ENCODE assay signal across 1 cellular context in genomic region chr19:52691737-52692136, GRCh38.
TF ChIP-seq lines count a peak whose summit lies in the region.

No MANE protein-coding gene starts in this region.

TF ChIP-seq in GM12878, 131 proteins besides CTCF, POLR2A, EP300 and RAD21 (continued from another document):
- TF ChIP-seq REST (IDR thresholded peaks at IDR 0.05; ENCODE audit: low read depth, low read length), result no peak
- peak; percentile 80; the same call in 1 of the 2 replicates for TF ChIP-seq TCF12 (IDR thresholded peaks at IDR 0.05; ENCODE audit: low read depth, low read length)
- TF ChIP-seq DPF2 (IDR thresholded peaks at IDR 0.05), result peak; percentile 89
- peak; percentile 87; the same call in 1 of the 2 replicates for TF ChIP-seq BMI1 (IDR thresholded peaks at IDR 0.05; ENCODE audit: borderline replicate concordance)
- peak; percentile 85 for TF ChIP-seq IKZF1 (conservative IDR thresholded peaks at IDR 0.05)
- TF ChIP-seq, protein P1, sequence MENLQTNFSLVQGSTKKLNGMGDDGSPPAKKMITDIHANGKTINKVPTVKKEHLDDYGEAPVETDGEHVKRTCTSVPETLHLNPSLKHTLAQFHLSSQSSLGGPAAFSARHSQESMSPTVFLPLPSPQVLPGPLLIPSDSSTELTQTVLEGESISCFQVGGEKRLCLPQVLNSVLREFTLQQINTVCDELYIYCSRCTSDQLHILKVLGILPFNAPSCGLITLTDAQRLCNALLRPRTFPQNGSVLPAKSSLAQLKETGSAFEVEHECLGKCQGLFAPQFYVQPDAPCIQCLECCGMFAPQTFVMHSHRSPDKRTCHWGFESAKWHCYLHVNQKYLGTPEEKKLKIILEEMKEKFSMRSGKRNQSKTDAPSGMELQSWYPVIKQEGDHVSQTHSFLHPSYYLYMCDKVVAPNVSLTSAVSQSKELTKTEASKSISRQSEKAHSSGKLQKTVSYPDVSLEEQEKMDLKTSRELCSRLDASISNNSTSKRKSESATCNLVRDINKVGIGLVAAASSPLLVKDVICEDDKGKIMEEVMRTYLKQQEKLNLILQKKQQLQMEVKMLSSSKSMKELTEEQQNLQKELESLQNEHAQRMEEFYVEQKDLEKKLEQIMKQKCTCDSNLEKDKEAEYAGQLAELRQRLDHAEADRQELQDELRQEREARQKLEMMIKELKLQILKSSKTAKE (IDR thresholded peaks at IDR 0.05; ENCODE audit: low read depth, poor library complexity, severe bottlenecking), result peak; percentile 92
- TF ChIP-seq ELK1 (IDR thresholded peaks at IDR 0.05; ENCODE audit: low read depth, low read length), result no peak
- TF ChIP-seq POU2F2 (IDR thresholded peaks at IDR 0.05; ENCODE audit: borderline replicate concordance, low read depth, low read length), result peak; percentile 13; the same call in 1 of the 3 replicates
- peak; percentile 59; the same call in 1 of the 2 replicates for TF ChIP-seq RAD51 (IDR thresholded peaks at IDR 0.05)
- TF ChIP-seq GATAD2B (conservative IDR thresholded peaks at IDR 0.05; ENCODE audit: low read depth), result 0 out of 2 replicates have a peak, but pooled peaks have one; percentile 46
